ENCODE assay signal across 28 cellular contexts in genomic region chr14:75120546-75121291, GRCh38. TPM values are rescaled to one million over a fixed set of nuclear protein-coding genes. Genes with fewer than 3 reads are reported as not detected.
DNase-seq lines count a peak whose midpoint lies in the region; ATAC-seq and TF ChIP-seq lines count a peak whose summit lies in the region.
"Had no signal": no experiment of that assay in that cellular context is flagged by ENCODE, and none has a peak within 500 bp of the region (broad histone marks: within the 10 kb centered on the region; RNA-seq: fewer than 3 reads in every experiment).

No MANE protein-coding gene starts in this region.

- 97% methylated on average over 3 of the region's 3 CpGs for WGBS in mesenchymal stem cell

- no peak overlapping the region for H3K4me3 ChIP-seq in NB4 (ENCODE audit: low read depth, low read length)
- no peak overlapping the region for H3K4me3 ChIP-seq in mesenchymal stem cell (ENCODE audit: insufficient read depth in 1 of 2, low read depth in 1 of 2, low read length in 2 of 2)
- H3K4me3 ChIP-seq: neural progenitor cell, SJSA1, skin epidermis, transverse colon had no signal

- H3K79me1 ChIP-seq in mesenchymal stem cell (replicated peaks; ENCODE audit: low read length, poor library complexity, severe bottlenecking) = peaks cover 2% of the 10 kb centered on the region

- TF ChIP-seq POLR2A in NB4 (IDR thresholded peaks at IDR 0.05; ENCODE audit: extremely low read depth, insufficient read length) = no peak

- no peaks in the 10 kb centered on the region for H3K27me3 Mint-ChIP-seq in activated CD4-positive, alpha-beta T cell treated with anti-CD3 and anti-CD28 coated beads, Interleukin-2, amount 10 ng/mL, durations not matched to agents 24 days and 14 days
- H3K27me3 Mint-ChIP-seq in endothelial cell (ENCODE audit: unreplicated experiment) = no peaks in the 10 kb centered on the region
- no peaks in the 10 kb centered on the region for H3K27me3 Mint-ChIP-seq in stimulated activated naive B cell treated with anti-CD40 and anti-IgM and Interleukin-4, amounts not matched to agents 10 μg/mL and 1 μg/mL and 100 μg/mL, for 72 hours
- H3K27me3 Mint-ChIP-seq: activated CD4-positive, alpha-beta memory T cell treated with anti-CD3 and anti-CD28 coated beads for 36 hours; activated naive CD8-positive, alpha-beta T cell treated with anti-CD3 and anti-CD28 coated beads for 36 hours; stimulated activated naive CD8-positive, alpha-beta T cell treated with anti-CD3 and anti-CD28 coated beads, Interleukin-15, Interleukin-2, amounts not matched to agents 100 ng/mL and 50 ng/mL, for 24 hours had no signal

- H3K4ac ChIP-seq in mesenchymal stem cell (ENCODE audit: low read depth in 1 of 2, low read length in 2 of 2) = no peak overlapping the region

- no peak overlapping the region for H4K8ac ChIP-seq in mesenchymal stem cell (ENCODE audit: low read length)

- peaks cover 3% of the 10 kb centered on the region for H3K4me1 ChIP-seq in mesenchymal stem cell (ENCODE audit: control insufficient read depth, insufficient read depth, low read depth, low read length)
- H3K4me1 ChIP-seq: neural progenitor cell had no signal

- no peak overlapping the region for H3K27ac ChIP-seq in mesenchymal stem cell (ENCODE audit: low read length, poor library complexity, severe bottlenecking)
- H3K27ac ChIP-seq: brain microvascular endothelial cell, neural progenitor cell, SJSA1, transverse colon had no signal

- no peak overlapping the region for H3K4me3 Mint-ChIP-seq in activated CD4-positive, alpha-beta T cell treated with anti-CD3 and anti-CD28 coated beads, Interleukin-2, amount 10 ng/mL, durations not matched to agents 24 days and 14 days
- no peak overlapping the region for H3K4me3 Mint-ChIP-seq in endothelial cell (ENCODE audit: unreplicated experiment)
- no peak overlapping the region for H3K4me3 Mint-ChIP-seq in stimulated activated naive B cell treated with anti-CD40 and anti-IgM and Interleukin-4, amounts not matched to agents 10 μg/mL and 1 μg/mL and 100 μg/mL, for 72 hours
- H3K4me3 Mint-ChIP-seq: activated CD4-positive, alpha-beta memory T cell treated with anti-CD3 and anti-CD28 coated beads for 36 hours; activated naive CD8-positive, alpha-beta T cell treated with anti-CD3 and anti-CD28 coated beads for 36 hours; immature natural killer cell; neural progenitor cell; stimulated activated naive CD8-positive, alpha-beta T cell treated with anti-CD3 and anti-CD28 coated beads, Interleukin-15, Interleukin-2, amounts not matched to agents 100 ng/mL and 50 ng/mL, for 24 hours; WTC11 had no signal

- no peak overlapping the region for H2BK5ac ChIP-seq in mesenchymal stem cell (ENCODE audit: low read depth, low read length, poor library complexity, severe bottlenecking)

- no peaks in the 10 kb centered on the region for H3K9me3 ChIP-seq in mesenchymal stem cell (ENCODE audit: control insufficient read depth, low read length)
- H3K9me3 ChIP-seq: SJSA1, transverse colon had no signal

- H3K18ac ChIP-seq in mesenchymal stem cell (ENCODE audit: low read depth in 1 of 2, low read length in 2 of 2) = no peak overlapping the region

- H2AFZ ChIP-seq in mesenchymal stem cell (ENCODE audit: low read depth, low read length) = no peak overlapping the region
- H2AFZ ChIP-seq: neural progenitor cell had no signal

- intact Hi-C loops in activated CD4-positive, alpha-beta T cell treated with anti-CD3 and anti-CD28 coated beads, Interleukin-2, amount 10 ng/mL, durations not matched to agents 24 days and 14 days (cut with micrococcal nuclease) = loop anchor here (5.0 to 10.0 kb wide), 2 partner anchors 402 to 1034 kb away; partner anchors contain the start of genes BATF and GPATCH2L

- H2AK5ac ChIP-seq in mesenchymal stem cell (ENCODE audit: low read length, severe bottlenecking) = no peak overlapping the region

- no peaks in the 10 kb centered on the region for H3K9me3 Mint-ChIP-seq in activated CD4-positive, alpha-beta T cell treated with anti-CD3 and anti-CD28 coated beads, Interleukin-2, amount 10 ng/mL, durations not matched to agents 24 days and 14 days
- no peaks in the 10 kb centered on the region for H3K9me3 Mint-ChIP-seq in endothelial cell (ENCODE audit: unreplicated experiment)
- no peaks in the 10 kb centered on the region for H3K9me3 Mint-ChIP-seq in stimulated activated naive B cell treated with anti-CD40 and anti-IgM and Interleukin-4, amounts not matched to agents 10 μg/mL and 1 μg/mL and 100 μg/mL, for 72 hours
- H3K9me3 Mint-ChIP-seq: activated CD4-positive, alpha-beta memory T cell treated with anti-CD3 and anti-CD28 coated beads for 36 hours; activated naive CD8-positive, alpha-beta T cell treated with anti-CD3 and anti-CD28 coated beads for 36 hours; immature natural killer cell; neural progenitor cell; stimulated activated naive CD8-positive, alpha-beta T cell treated with anti-CD3 and anti-CD28 coated beads, Interleukin-15, Interleukin-2, amounts not matched to agents 100 ng/mL and 50 ng/mL, for 24 hours; WTC11 had no signal

- ATAC-seq in stimulated activated naive B cell treated with anti-CD40 and anti-IgM and Interleukin-4, amounts not matched to agents 10 μg/mL and 1 μg/mL and 100 μg/mL, for 72 hours (replicated peaks) = no peak
- ATAC-seq in GM19324 (IDR thresholded peaks at IDR 0.05; ENCODE audit: low FRiP score, unreplicated experiment) = no peak
- ATAC-seq: left ventricle myocardium superior, Panc1, WTC11 had no signal

- H3K23ac ChIP-seq in mesenchymal stem cell (ENCODE audit: low read length in 2 of 2) = no peak overlapping the region

- no peak overlapping the region for H3K9ac ChIP-seq in mesenchymal stem cell (ENCODE audit: low read length)
- H3K9ac ChIP-seq: neural progenitor cell had no signal

- peaks cover 0 to 55% of the 10 kb centered on the region in 2 experiments for H3K36me3 ChIP-seq in mesenchymal stem cell (ENCODE audit: control insufficient read depth in 1 of 2, insufficient read depth in 2 of 2, low read depth in 1 of 2, low read length in 2 of 2)
- H3K36me3 ChIP-seq: neural progenitor cell had no signal

- peak overlapping the region; percentile 3 for H3K27ac Mint-ChIP-seq in activated CD4-positive, alpha-beta T cell treated with anti-CD3 and anti-CD28 coated beads, Interleukin-2, amount 10 ng/mL, durations not matched to agents 24 days and 14 days
- H3K27ac Mint-ChIP-seq in endothelial cell (ENCODE audit: unreplicated experiment) = peak overlapping the region; percentile 79
- H3K27ac Mint-ChIP-seq in stimulated activated naive B cell treated with anti-CD40 and anti-IgM and Interleukin-4, amounts not matched to agents 10 μg/mL and 1 μg/mL and 100 μg/mL, for 72 hours = peak overlapping the region; percentile 54
- H3K27ac Mint-ChIP-seq: activated CD4-positive, alpha-beta memory T cell treated with anti-CD3 and anti-CD28 coated beads for 36 hours; activated naive CD8-positive, alpha-beta T cell treated with anti-CD3 and anti-CD28 coated beads for 36 hours; immature natural killer cell; neural progenitor cell; stimulated activated naive CD8-positive, alpha-beta T cell treated with anti-CD3 and anti-CD28 coated beads, Interleukin-15, Interleukin-2, amounts not matched to agents 100 ng/mL and 50 ng/mL, for 24 hours; WTC11 had no signal

- no peaks in the 10 kb centered on the region for H3K27me3 ChIP-seq in mesenchymal stem cell (ENCODE audit: control insufficient read depth in 1 of 2, insufficient read depth in 1 of 2, low read length in 2 of 2)
- H3K27me3 ChIP-seq: brain microvascular endothelial cell, neural progenitor cell, SJSA1, transverse colon had no signal

- H2BK12ac ChIP-seq in mesenchymal stem cell (ENCODE audit: low read length in 2 of 2) = no peak overlapping the region

- H2BK15ac ChIP-seq in mesenchymal stem cell (ENCODE audit: low read depth, poor library complexity, severe bottlenecking) = no peak overlapping the region

- H3K4me2 ChIP-seq in mesenchymal stem cell (ENCODE audit: low read length, poor library complexity, severe bottlenecking) = no peak overlapping the region
- H3K4me2 ChIP-seq: neural progenitor cell had no signal

- no peak overlapping the region for H3K14ac ChIP-seq in mesenchymal stem cell (ENCODE audit: low read length in 2 of 2)

- DNase-seq in activated CD4-positive, alpha-beta T cell treated with anti-CD3 and anti-CD28 coated beads, Interleukin-2, amount 10 ng/mL, durations not matched to agents 24 days and 14 days = no peak
- no peak for DNase-seq in activated CD4-positive, alpha-beta T cell treated with anti-CD3 and anti-CD28 coated beads, Interleukin-2, amount 50 U/mL, for 1 hour
- DNase-seq in NB4 (ENCODE audit: low read depth) (peak; percentile 30), endothelial cell (ENCODE audit: low spot score) (no peak), mesenchymal stem cell (no peak)
- DNase-seq in stimulated activated naive B cell treated with anti-CD40 and anti-IgM and Interleukin-4, amounts not matched to agents 10 μg/mL and 1 μg/mL and 100 μg/mL, for 72 hours = no peak
- no peak for DNase-seq in central memory CD4-positive, alpha-beta T cell
- DNase-seq: activated CD4-positive, alpha-beta memory T cell treated with anti-CD3 and anti-CD28 coated beads for 36 hours; activated naive CD8-positive, alpha-beta T cell treated with anti-CD3 and anti-CD28 coated beads for 36 hours; activated T-cell treated with anti-CD3 and anti-CD28 coated beads for 4 hours; brain microvascular endothelial cell; C1 segment of cervical spinal cord; cortex of kidney; DMS 273 treated with DMSO at 0.1 percent for 48 hours; foreskin fibroblast; GDM1; immature natural killer cell; left ventricle myocardium superior; NCI-H187; NCI-H748 treated with DMSO at 0.1 percent for 48 hours; transverse colon had no signal

- peaks cover 54% of the 10 kb centered on the region for H3K36me3 Mint-ChIP-seq in activated CD4-positive, alpha-beta T cell treated with anti-CD3 and anti-CD28 coated beads, Interleukin-2, amount 10 ng/mL, durations not matched to agents 24 days and 14 days (ENCODE audit: low read depth)
- peaks cover 8% of the 10 kb centered on the region for H3K36me3 Mint-ChIP-seq in endothelial cell (ENCODE audit: low read depth, unreplicated experiment)
- peaks cover 11 to 37% of the 10 kb centered on the region in 2 donors for H3K36me3 Mint-ChIP-seq in stimulated activated naive B cell treated with anti-CD40 and anti-IgM and Interleukin-4, amounts not matched to agents 10 μg/mL and 1 μg/mL and 100 μg/mL, for 72 hours

- peaks cover 30% of the 10 kb centered on the region for H3K4me1 Mint-ChIP-seq in activated CD4-positive, alpha-beta T cell treated with anti-CD3 and anti-CD28 coated beads, Interleukin-2, amount 10 ng/mL, durations not matched to agents 24 days and 14 days
- peaks cover 27% of the 10 kb centered on the region for H3K4me1 Mint-ChIP-seq in endothelial cell (ENCODE audit: unreplicated experiment)
- peaks cover 16 to 24% of the 10 kb centered on the region in 2 donors for H3K4me1 Mint-ChIP-seq in stimulated activated naive B cell treated with anti-CD40 and anti-IgM and Interleukin-4, amounts not matched to agents 10 μg/mL and 1 μg/mL and 100 μg/mL, for 72 hours

- TF ChIP-seq CTCF in NB4 (IDR thresholded peaks at IDR 0.05; ENCODE audit: low read depth, low read length) (no peak), endothelial cell (IDR thresholded peaks at IDR 0.05; ENCODE audit: unreplicated experiment) (no peak)

- no peak overlapping the region for H2BK120ac ChIP-seq in mesenchymal stem cell (ENCODE audit: low read depth, low read length)

- no peak overlapping the region for H4K91ac ChIP-seq in mesenchymal stem cell (ENCODE audit: low read length)

RNA-seq across cellular contexts. Expression of gene NEK9, which starts 6.1 kb away (rescaled TPM):
- 66.6 and 68.8 TPM in 2 replicates for total RNA-seq in activated CD4-positive, alpha-beta T cell treated with anti-CD3 and anti-CD28 coated beads, Interleukin-2, amount 10 ng/mL, durations not matched to agents 24 days and 14 days
- 74.3 TPM for total RNA-seq in endothelial cell (ENCODE audit: unreplicated experiment)
- 26.4 TPM for polyA plus RNA-seq in mesenchymal stem cell (2013, experiment 1 of 2)
- polyA plus RNA-seq in mesenchymal stem cell (2013, experiment 2 of 2) = 26.7 TPM

RNA-seq across cellular contexts. Expression of gene ZC2HC1C, which starts 51.3 kb away (rescaled TPM):
- total RNA-seq in activated CD4-positive, alpha-beta T cell treated with anti-CD3 and anti-CD28 coated beads, Interleukin-2, amount 10 ng/mL, durations not matched to agents 24 days and 14 days = 0.82 and 1.6 TPM in 2 replicates
- 1.6 TPM for total RNA-seq in endothelial cell (ENCODE audit: unreplicated experiment)
- polyA plus RNA-seq in mesenchymal stem cell (2013, experiment 1 of 2) = 0.64 TPM
- polyA plus RNA-seq in mesenchymal stem cell (2013, experiment 2 of 2) = 0.34 TPM

RNA-seq across cellular contexts. Expression of gene TMED10, which starts 55.7 kb away (rescaled TPM):
- total RNA-seq in activated CD4-positive, alpha-beta T cell treated with anti-CD3 and anti-CD28 coated beads, Interleukin-2, amount 10 ng/mL, durations not matched to agents 24 days and 14 days = 192 and 200 TPM in 2 replicates
- 312 TPM for total RNA-seq in endothelial cell (ENCODE audit: unreplicated experiment)
- 426 TPM for polyA plus RNA-seq in mesenchymal stem cell (2013, experiment 1 of 2)
- 426 TPM for polyA plus RNA-seq in mesenchymal stem cell (2013, experiment 2 of 2)

RNA-seq across cellular contexts. Expression of gene ACYP1, which starts 56.9 kb away (rescaled TPM):
- total RNA-seq in activated CD4-positive, alpha-beta T cell treated with anti-CD3 and anti-CD28 coated beads, Interleukin-2, amount 10 ng/mL, durations not matched to agents 24 days and 14 days = 45.2 and 46.0 TPM in 2 replicates
- 5.8 TPM for total RNA-seq in endothelial cell (ENCODE audit: unreplicated experiment)
- 13.6 TPM for polyA plus RNA-seq in mesenchymal stem cell (2013, experiment 1 of 2)
- polyA plus RNA-seq in mesenchymal stem cell (2013, experiment 2 of 2) = 14.3 TPM

Comparison
In these comparisons a context has a peak if more than half of its experiments do, and no peak if none do; other contexts are left out.
1. H3K27ac Mint-ChIP-seq: peak in every context shown above with its lines; median percentile 79 in endothelial cell; 54 in stimulated activated naive B cell treated with anti-CD40 and anti-IgM and Interleukin-4, amounts not matched to agents 10 μg/mL and 1 μg/mL and 100 μg/mL, for 72 hours; 3 in activated CD4-positive, alpha-beta T cell treated with anti-CD3 and anti-CD28 coated beads, Interleukin-2, amount 10 ng/mL, durations not matched to agents 24 days and 14 days.